8 cellular contexts compared by ENCODE assay signal in genomic region chr3:100400424-100400781, GRCh38. TPM values are rescaled to one million over a fixed set of nuclear protein-coding genes. Genes with fewer than 3 reads are reported as not detected.
DNase-seq lines count a peak whose midpoint lies in the region; ATAC-seq, FAIRE-seq and TF ChIP-seq lines count a peak whose summit lies in the region.

No MANE protein-coding gene starts in this region.

- peak overlapping the region; percentile 75 to 93 (median 84) for H3K27ac ChIP-seq in right lobe of liver

- H3K4me1 ChIP-seq in right lobe of liver, result peaks cover 0 to 43% (median 7%) of the 10 kb centered on the region in 4 donors

- intact Hi-C loops in right lobe of liver (cut with DNase I), result no loop called here

- peak overlapping the region; percentile 95 for H3K27ac Mint-ChIP-seq in T-helper 17 cell

- ATAC-seq in HG03103 (IDR thresholded peaks at IDR 0.05; ENCODE audit: low read depth, unreplicated experiment), result peak; percentile 4
- peak; percentile 20 for ATAC-seq in T-helper 17 cell
- peak in 2 of 4 donors; percentile 0 for ATAC-seq in right lobe of liver

- peaks cover 37% of the 10 kb centered on the region for H3K4me1 Mint-ChIP-seq in T-helper 17 cell

- H3K27me3 Mint-ChIP-seq in T-helper 17 cell, result no peaks in the 10 kb centered on the region

- H3K4me3 Mint-ChIP-seq in T-helper 17 cell, result peak overlapping the region; percentile 98

- no peaks in the 10 kb centered on the region for H3K36me3 ChIP-seq in right lobe of liver

- no peaks in the 10 kb centered on the region for H3K9me3 ChIP-seq in T-helper 17 cell (ENCODE audit: control insufficient read depth, low read length, poor library complexity, severe bottlenecking)
- H3K9me3 ChIP-seq in right lobe of liver, result no peaks in the 10 kb centered on the region

- no peak for TF ChIP-seq POLR2A in right lobe of liver (IDR thresholded peaks at IDR 0.05)

- WGBS in right lobe of liver (ENCODE audit: insufficient coverage, low coverage, low lambda C conversion rate, missing lambda C conversion rate), result 0% methylated on average over 1 of the region's 22 CpGs

- peak overlapping the region; percentile 80 to 91 (median 84) for H3K4me3 ChIP-seq in right lobe of liver

- FAIRE-seq in D721Med (lab: Jason Lieb, UNC), result no peak

- TF ChIP-seq CTCF in right lobe of liver (IDR thresholded peaks at IDR 0.05), result no peak
- no peak for TF ChIP-seq CTCF in D721Med (IDR thresholded peaks at IDR 0.05; ENCODE audit: insufficient read depth, missing control alignments)

- H3K36me3 Mint-ChIP-seq in T-helper 17 cell (ENCODE audit: low read depth), result no peaks in the 10 kb centered on the region

- DNase-seq in activated T-cell treated with anti-CD3 and anti-CD28 coated beads for 1 hour (ENCODE audit: low read depth) (peak; percentile 16), T-helper 17 cell (peak in 1 of 3 donors; percentile 22), right lobe of liver (no peak), D721Med (ENCODE audit: insufficient read length, low spot score) (no peak)
- DNase-seq in activated T-cell treated with anti-CD3 and anti-CD28 coated beads, Interleukin-2, amount 50 U/mL, for 1 hour, result no peak
- DNase-seq in central memory CD4-positive, alpha-beta T cell, result peak; percentile 36
- peak; percentile 1 for DNase-seq in stimulated activated CD8-positive, alpha-beta memory T cell treated with anti-CD3 and anti-CD28 coated beads, Interleukin-4, amount 100 ng/mL, for 24 hours (ENCODE audit: low read depth)

- H3K27me3 ChIP-seq in right lobe of liver, result no peaks in the 10 kb centered on the region

RNA-seq across cellular contexts. Expression of gene TOMM70, which starts 0.5 kb away (rescaled TPM):
- total RNA-seq in T-helper 17 cell (10 to 100 TPM; 23.6 to 26.4 TPM), right lobe of liver (10 to 100 TPM; 30.2 to 44.9 (median 39.6) TPM)

RNA-seq across cellular contexts. Expression of gene LNP1, which starts 0.9 kb away (rescaled TPM):
- total RNA-seq in T-helper 17 cell, result under 1 TPM; 0.70 to 0.96 TPM
- total RNA-seq in right lobe of liver, result 1 to 10 TPM in 5 of 6 experiments, under 1 TPM in 1; 0.89 to 1.9 (median 1.7) TPM

Comparison
In these comparisons a context has a peak if more than half of its experiments do, and no peak if none do; other contexts are left out.
1. DNase-seq: peak in activated T-cell treated with anti-CD3 and anti-CD28 coated beads for 1 hour (single experiment), central memory CD4-positive, alpha-beta T cell (single experiment) and stimulated activated CD8-positive, alpha-beta memory T cell treated with anti-CD3 and anti-CD28 coated beads, Interleukin-4, amount 100 ng/mL, for 24 hours (single experiment); none in activated T-cell treated with anti-CD3 and anti-CD28 coated beads, Interleukin-2, amount 50 U/mL, for 1 hour (single experiment), right lobe of liver (0 of 3) and D721Med (single experiment).